8 cellular contexts compared by ENCODE assay signal in genomic region chr2:201451330-201452057, GRCh38. TPM values are rescaled to one million over a fixed set of nuclear protein-coding genes. Genes with fewer than 3 reads are reported as not detected.
DNase-seq lines count a peak whose midpoint lies in the region; ATAC-seq and TF ChIP-seq lines count a peak whose summit lies in the region.

TSS of gene STRADB (plus strand) at chr2:201451740. CDS start at chr2:201454841, 3,101 bp downstream.
TSS of gene TRAK2 (minus strand) at chr2:201451458. CDS start at chr2:201420507, 30,951 bp downstream.

- peaks cover 4 to 27% of the 10 kb centered on the region in 2 donors for H3K4me1 ChIP-seq in lung (ENCODE audit: control insufficient read depth in 2 of 2, insufficient read depth in 2 of 2, low read length in 2 of 2)

- peak; percentile 96 for ATAC-seq in GM19467 (IDR thresholded peaks at IDR 0.05; ENCODE audit: unreplicated experiment)
- ATAC-seq in lung (ENCODE audit: insufficient read depth, low FRiP score), result peak; percentile 97

- no peak for TF ChIP-seq CTCF in lung (IDR thresholded peaks at IDR 0.05; ENCODE audit: control extremely low read depth, extremely low read depth)

- H3K4me3 ChIP-seq in lung, result peak within 1 kb of the TSS; percentile 78

- DNase-seq in COLO668 (lab: John Stamatoyannopoulos, UW; ENCODE audit: unreplicated experiment) (peak; percentile 93), HS-27A (ENCODE audit: low read depth) (peak; percentile 62), NK-92 (lab: John Stamatoyannopoulos, UW; ENCODE audit: unreplicated experiment) (peak; percentile 79), lung (ENCODE audit: low spot score) (peak; percentile 94)
- DNase-seq in activated CD8-positive, alpha-beta memory T cell treated with anti-CD3 and anti-CD28 coated beads for 1 hour (ENCODE audit: extremely low read depth in 1 of 2, low read depth in 1 of 2), result peak; percentile 89 to 91
- DNase-seq in effector CD4-positive, alpha-beta T cell, result peak; percentile 95
- DNase-seq in stimulated activated CD4-positive, alpha-beta T cell treated with anti-CD3 and anti-CD28 coated beads, TNF-alpha, amount 100 ng/mL, for 4 hours (ENCODE audit: low read depth in 3 of 3), result peak; percentile 84 to 91 (median 91)

- H3K27ac ChIP-seq in lung (ENCODE audit: low read depth in 1 of 2, low read length in 1 of 2), result peak within 1 kb of the TSS; percentile 89 to 92

- peaks cover 1 to 4% of the 10 kb centered on the region in 2 donors for H3K36me3 ChIP-seq in lung (ENCODE audit: control insufficient read depth in 2 of 2, insufficient read depth in 2 of 2, low read length in 2 of 2)

- H3K27me3 ChIP-seq in lung (ENCODE audit: control insufficient read depth, insufficient read depth), result no peaks in the 10 kb centered on the region

- 0% methylated on average over 53 to 75 of the region's 75 CpGs for WGBS in lung, 2 donors

- H3K9me3 ChIP-seq in lung (ENCODE audit: control insufficient read depth in 2 of 2, insufficient read depth in 1 of 2, low read length in 1 of 2), result no peaks in the 10 kb centered on the region

RNA-seq across cellular contexts. Expression of gene STRADB, which starts in this region (rescaled TPM):
- total RNA-seq in lung, result 10 to 100 TPM; 13.9 to 58.6 TPM
- polyA plus RNA-seq in lung, result 10 to 100 TPM; 10.3 to 19.7 TPM

RNA-seq across cellular contexts. Expression of gene TRAK2, which starts in this region (rescaled TPM):
- total RNA-seq in lung, result 10 to 100 TPM; 44.3 to 62.7 TPM
- polyA plus RNA-seq in lung, result 10 to 100 TPM; 13.1 to 14.0 TPM

Comparison
In these comparisons a context has a peak if more than half of its experiments do, and no peak if none do; other contexts are left out.
1. Peak in every context shown above with its lines: DNase-seq, ATAC-seq, H3K4me3 ChIP-seq and H3K27ac ChIP-seq.